11 cellular contexts compared by ENCODE assay signal in the genomic region with DNA sequence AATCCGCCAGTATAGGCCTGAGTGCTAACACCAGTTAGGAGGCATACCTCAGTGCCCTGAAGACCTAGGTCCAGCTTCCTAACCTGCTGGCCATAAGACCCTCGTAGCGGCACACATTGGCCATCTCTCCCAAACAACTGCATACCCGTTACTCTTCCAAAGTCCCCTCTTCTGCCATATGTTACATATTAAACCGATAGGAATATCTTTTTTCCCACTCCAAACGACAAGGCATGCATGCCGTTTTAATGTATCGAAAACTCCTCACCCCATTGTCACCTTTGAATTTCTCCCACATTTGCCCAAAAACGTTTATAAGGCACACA.
DNase-seq lines count a peak whose midpoint lies in the region; ATAC-seq and TF ChIP-seq lines count a peak whose summit lies in the region.
"Had no signal": no experiment of that assay in that cellular context is flagged by ENCODE, and none has a peak within 500 bp of the region (broad histone marks: within the 10 kb centered on the region; RNA-seq: fewer than 3 reads in every experiment).

No MANE protein-coding gene starts in this region.

- DNase-seq in HFF-Myc (ENCODE audit: extremely low read depth, low read depth): no peak
- no peak for DNase-seq in astrocyte of the spinal cord (ENCODE audit: low read depth, low spot score)
- DNase-seq in iPS-NIHi11 (ENCODE audit: low spot score): no peak
- DNase-seq in GM03348 (ENCODE audit: low spot score): no peak
- DNase-seq: EL had no signal

- H2AFZ ChIP-seq in ACC112 (ENCODE audit: low read length, unreplicated experiment): no peak overlapping the region

- in situ Hi-C loops in astrocyte of the spinal cord (cut with HindIII; ENCODE audit: low sequenced_read_pairs): no loop called here

- H3K4me3 ChIP-seq in ACC112 (ENCODE audit: low read depth, low read length) (peak overlapping the region; percentile 85), HFF-Myc (replicated peaks; ENCODE audit: low read depth, low read length) (peak overlapping the region; percentile 43), astrocyte of the spinal cord (ENCODE audit: low read depth, low read length) (peak overlapping the region; percentile 71), muscle layer of duodenum (ENCODE audit: low read depth in 1 of 2, low read length in 2 of 2) (peak overlapping the region; percentile 70 to 93)

- no peak for TF ChIP-seq CTCF in HFF-Myc (IDR thresholded peaks at IDR 0.05; ENCODE audit: low read depth, low read length, missing control alignments)
- TF ChIP-seq CTCF in astrocyte of the spinal cord (IDR thresholded peaks at IDR 0.05; ENCODE audit: low read depth, low read length): no peak

- no peaks in the 10 kb centered on the region for H3K36me3 ChIP-seq in ACC112 (ENCODE audit: insufficient read depth, low read length)
- H3K36me3 ChIP-seq in muscle layer of duodenum (ENCODE audit: control insufficient read depth in 1 of 2, insufficient read depth in 2 of 2, low read length in 2 of 2): no peaks in the 10 kb centered on the region
- H3K36me3 ChIP-seq: uterus had no signal

- ATAC-seq in HG03565 (IDR thresholded peaks at IDR 0.05; ENCODE audit: unreplicated experiment) (no peak), GM18909 (IDR thresholded peaks at IDR 0.05; ENCODE audit: poor library complexity, unreplicated experiment) (no peak)

- H3K27ac ChIP-seq in ACC112 (ENCODE audit: low read depth, low read length) (no peak overlapping the region), muscle layer of duodenum (ENCODE audit: low read length) (no peak overlapping the region)
- H3K27ac ChIP-seq: HL-60, uterus had no signal

- H3K27me3 ChIP-seq in ACC112 (ENCODE audit: insufficient read depth, low read length) (no peaks in the 10 kb centered on the region), muscle layer of duodenum (ENCODE audit: low read depth, low read length) (no peaks in the 10 kb centered on the region)
- H3K27me3 ChIP-seq: uterus had no signal

- H3K9me3 ChIP-seq in muscle layer of duodenum (ENCODE audit: control insufficient read depth in 1 of 2, low read length in 2 of 2): no peaks in the 10 kb centered on the region
- H3K9me3 ChIP-seq: uterus had no signal

- H3K4me1 ChIP-seq in ACC112 (ENCODE audit: control insufficient read depth, insufficient read depth, low read length, unreplicated experiment) (peaks cover 3% of the 10 kb centered on the region), muscle layer of duodenum (ENCODE audit: control insufficient read depth in 1 of 2, insufficient read depth in 2 of 2, low read length in 2 of 2) (peaks cover 19 to 29% of the 10 kb centered on the region in 2 donors)
- H3K4me1 ChIP-seq: uterus had no signal

- H3K79me2 ChIP-seq in ACC112 (ENCODE audit: control insufficient read depth, insufficient read depth, low read length, unreplicated experiment): no peaks in the 10 kb centered on the region
